Comparison of ENCODE assay signal across 9 cellular contexts in genomic region chr16:4506450-4506849, GRCh38. TPM values are rescaled to one million over a fixed set of nuclear protein-coding genes. Genes with fewer than 3 reads are reported as not detected.
DNase-seq lines count a peak whose midpoint lies in the region; ATAC-seq and TF ChIP-seq lines count a peak whose summit lies in the region.
"Had no signal": no experiment of that assay in that cellular context is flagged by ENCODE, and none has a peak within 500 bp of the region (broad histone marks: within the 10 kb centered on the region; RNA-seq: fewer than 3 reads in every experiment).

No MANE protein-coding gene starts in this region.

- H3K36me3 ChIP-seq in HAP-1 (replicated peaks) (peaks cover 49% of the 10 kb centered on the region), lung (ENCODE audit: control insufficient read depth in 2 of 2, insufficient read depth in 2 of 2, low read length in 2 of 2) (peaks cover 14 to 40% of the 10 kb centered on the region in 2 donors)

- TF ChIP-seq CTCF in lung (IDR thresholded peaks at IDR 0.05; ENCODE audit: control extremely low read depth, extremely low read depth): peak; percentile 69

- no peaks in the 10 kb centered on the region for H3K4me1 ChIP-seq in HAP-1
- H3K4me1 ChIP-seq in lung (ENCODE audit: control insufficient read depth in 2 of 2, insufficient read depth in 2 of 2, low read length in 2 of 2): peaks cover 0 to 4% of the 10 kb centered on the region in 2 donors

- H3K9me3 Mint-ChIP-seq in dendritic cell treated with granulocyte-macrophage colony-stimulating factor and Interleukin-4, amounts not matched to agents 40 ng/mL and 50 ng/mL, for 4 days: no peaks in the 10 kb centered on the region

- H3K4me3 Mint-ChIP-seq in dendritic cell treated with granulocyte-macrophage colony-stimulating factor and Interleukin-4, amounts not matched to agents 40 ng/mL and 50 ng/mL, for 4 days: no peak overlapping the region

- H3K36me3 Mint-ChIP-seq in dendritic cell treated with granulocyte-macrophage colony-stimulating factor and Interleukin-4, amounts not matched to agents 40 ng/mL and 50 ng/mL, for 4 days (ENCODE audit: low read depth): peaks cover 57% of the 10 kb centered on the region

- H3K27ac ChIP-seq in lung (ENCODE audit: low read depth in 1 of 2, low read length in 1 of 2): no peak overlapping the region
- H3K27ac ChIP-seq: SK-N-MC had no signal

- ATAC-seq in lung (ENCODE audit: insufficient read depth, low FRiP score) (peak; percentile 83), HG02571 (IDR thresholded peaks at IDR 0.05; ENCODE audit: unreplicated experiment) (no peak)

- DNase-seq in COLO829 (ENCODE audit: low spot score): peak; percentile 69
- peak; percentile 60 to 66 for DNase-seq in HAP-1 (ENCODE audit: low spot score in 2 of 2)
- DNase-seq in NCI-H345 (lab: John Stamatoyannopoulos, UW): peak; percentile 57
- peak; percentile 57 to 68 for DNase-seq in activated CD4-positive, alpha-beta T cell treated with anti-CD3 and anti-CD28 coated beads for 4 hours
- DNase-seq in lung (ENCODE audit: low spot score): peak; percentile 64
- peak; percentile 17 for DNase-seq in stimulated activated CD8-positive, alpha-beta memory T cell treated with anti-CD3 and anti-CD28 coated beads, Interleukin-4, amount 100 ng/mL, for 24 hours (ENCODE audit: low read depth)

- H3K27me3 Mint-ChIP-seq in dendritic cell treated with granulocyte-macrophage colony-stimulating factor and Interleukin-4, amounts not matched to agents 40 ng/mL and 50 ng/mL, for 4 days: no peaks in the 10 kb centered on the region

- H3K27me3 ChIP-seq in HAP-1 (ENCODE audit: low read depth): no peaks in the 10 kb centered on the region
- no peaks in the 10 kb centered on the region for H3K27me3 ChIP-seq in lung (ENCODE audit: control insufficient read depth, insufficient read depth)

- H3K4me3 ChIP-seq in HAP-1 (no peak overlapping the region), lung (no peak overlapping the region)
- H3K4me3 ChIP-seq: SK-N-MC had no signal

- H3K4me1 Mint-ChIP-seq in dendritic cell treated with granulocyte-macrophage colony-stimulating factor and Interleukin-4, amounts not matched to agents 40 ng/mL and 50 ng/mL, for 4 days (ENCODE audit: low read depth): peaks cover 55% of the 10 kb centered on the region

- H3K9me3 ChIP-seq in HAP-1: no peaks in the 10 kb centered on the region
- no peaks in the 10 kb centered on the region for H3K9me3 ChIP-seq in lung (ENCODE audit: control insufficient read depth in 2 of 2, insufficient read depth in 1 of 2, low read length in 1 of 2)

- intact Hi-C loops in dendritic cell treated with granulocyte-macrophage colony-stimulating factor and Interleukin-4, amounts not matched to agents 40 ng/mL and 50 ng/mL, for 4 days (cut with micrococcal nuclease): loop anchor here (1.0 to 5.0 kb wide), 3 partner anchors 42 to 176 kb away; no protein-coding TSS in a partner anchor

- 2 to 3% methylated on average over 3 of the region's 3 CpGs for WGBS in lung, 2 donors

- peak overlapping the region; percentile 21 for H3K27ac Mint-ChIP-seq in dendritic cell treated with granulocyte-macrophage colony-stimulating factor and Interleukin-4, amounts not matched to agents 40 ng/mL and 50 ng/mL, for 4 days

- in situ Hi-C loops in HAP-1 (cut with MboI; ENCODE audit: low sequenced_read_pairs): no loop called here

RNA-seq across cellular contexts. Expression of gene HMOX2, which starts 30.3 kb away (rescaled TPM):
- 10 to 100 TPM; 37.6 to 57.8 TPM for total RNA-seq in lung
- polyA plus RNA-seq in lung: 10 to 100 TPM; 45.6 to 57.0 TPM

RNA-seq across cellular contexts. Expression of gene NMRAL1, which starts 32.0 kb away (rescaled TPM):
- total RNA-seq in lung: 10 to 100 TPM; 23.4 to 52.9 TPM
- polyA plus RNA-seq in lung: 10 to 100 TPM; 40.7 to 57.4 TPM

RNA-seq across cellular contexts. Expression of gene CDIP1, which starts 32.1 kb away (rescaled TPM):
- total RNA-seq in lung: 10 to 100 TPM; 12.4 to 25.2 TPM
- 10 to 100 TPM; 11.3 to 13.2 TPM for polyA plus RNA-seq in lung

RNA-seq across cellular contexts. Expression of gene C16orf96, which starts 49.7 kb away (rescaled TPM):
- total RNA-seq in lung: under 1 TPM; 0.28 to 0.37 TPM
- under 1 TPM; 0.03 to 0.04 TPM for polyA plus RNA-seq in lung

Comparison
In these comparisons a context has a peak if more than half of its experiments do, and no peak if none do; other contexts are left out.
1. DNase-seq: peak in every context shown above with its lines; median percentile 69 in COLO829; 64 in lung; 63 in HAP-1; 62 in activated CD4-positive, alpha-beta T cell treated with anti-CD3 and anti-CD28 coated beads for 4 hours; 57 in NCI-H345; 17 in stimulated activated CD8-positive, alpha-beta memory T cell treated with anti-CD3 and anti-CD28 coated beads, Interleukin-4, amount 100 ng/mL, for 24 hours.